In genomic region chr3:141311170-141311495, GRCh38 we compare ENCODE assay signal across 8 cellular contexts. TPM values are rescaled to one million over a fixed set of nuclear protein-coding genes. Genes with fewer than 3 reads are reported as not detected.
A peak's percentile ranks its signal among the peaks of the same experiment; 100 is the strongest.
DNase-seq lines count a peak whose midpoint lies in the region; ATAC-seq, FAIRE-seq and TF ChIP-seq lines count a peak whose summit lies in the region.

No MANE protein-coding gene starts in this region.

- WGBS in pancreas, 2 donors: 7 to 8% methylated on average over 13 of the region's 13 CpGs

- intact Hi-C loops in Calu3 (cut with micrococcal nuclease; ENCODE audit: unreplicated experiment) (loop anchor here (1.0 kb wide), 1 partner anchor 141 kb away; no protein-coding TSS in a partner anchor), PC-3 (cut with micrococcal nuclease) (loop anchor here (1.0 to 5.0 kb wide), 4 partner anchors 56 to 428 kb away; partner anchors contain the start of genes RNF7 and ZBTB38), pancreas (cut with DNase I) (no loop called here)

- peak overlapping the region; percentile 78 for H3K4me3 ChIP-seq in PC-3 (ENCODE audit: low read length)
- peak overlapping the region; percentile 93 for H3K4me3 ChIP-seq in epithelial cell of esophagus (ENCODE audit: low read length)
- H3K4me3 ChIP-seq in pancreas: peak overlapping the region; percentile 40 to 63 (median 49)

- BruUV-seq in Calu3 (replicated peaks; lab: Mats Ljungman, UMichigan) (TSS peak; percentile 97), PC-3 (replicated peaks; lab: Mats Ljungman, UMichigan) (TSS peak; percentile 92)

- ATAC-seq in PC-3: no peak
- ATAC-seq in pancreas: no peak
- no peak for ATAC-seq in HG02798 (IDR thresholded peaks at IDR 0.05; ENCODE audit: poor library complexity, unreplicated experiment)
- ATAC-seq in GM19397 (IDR thresholded peaks at IDR 0.05; ENCODE audit: unreplicated experiment): no peak

- H3K79me2 ChIP-seq in PC-3 (ENCODE audit: low read length): 0 out of 2 replicates have a peak, but pooled peaks cover 4% of the 10 kb centered on the region

- POLR2A ChIA-PET in PC-3 (lab: Charles Lee; ENCODE audit: unreplicated experiment): interaction anchor here (1.0 kb wide), 1 partner anchor 144 kb away, joined by 3 read pairs; no protein-coding TSS in a partner anchor

- no peaks in the 10 kb centered on the region for H3F3A ChIP-seq in PC-3 (ENCODE audit: low read length, unreplicated experiment)

- CTCF ChIA-PET in Calu3 (lab: Charles Lee) (interaction anchor here (0.7 to 2.5 kb wide), 29 partner anchors 11 to 250 kb away, joined by 3 to 54 read pairs (median 6); partner anchors contain the start of genes PXYLP1, RASA2 and ZBTB38), PC-3 (lab: Charles Lee) (interaction anchor here (0.5 to 2.1 kb wide), 5 partner anchors 49 to 1212 kb away, joined by 3 to 9 read pairs (median 5); no protein-coding TSS in a partner anchor)

- H3K36me3 Mint-ChIP-seq in Calu3 (ENCODE audit: insufficient read depth, unreplicated experiment): peaks cover 21% of the 10 kb centered on the region

- H3K9ac ChIP-seq in PC-3 (ENCODE audit: low read length): peak overlapping the region; percentile 86

- H3K9me3 ChIP-seq in PC-3 (ENCODE audit: low read length): no peaks in the 10 kb centered on the region
- no peaks in the 10 kb centered on the region for H3K9me3 ChIP-seq in pancreas

- H3K36me3 ChIP-seq in PC-3 (ENCODE audit: low read depth, low read length) (no peaks in the 10 kb centered on the region), pancreas (no peaks in the 10 kb centered on the region)

- H2AFZ ChIP-seq in PC-3 (ENCODE audit: low read length): peak overlapping the region; percentile 80

- H3K27me3 Mint-ChIP-seq in Calu3 (ENCODE audit: unreplicated experiment): peaks cover 21% of the 10 kb centered on the region

- H3K9me2 ChIP-seq in PC-3 (replicated peaks; ENCODE audit: low read length): no peaks in the 10 kb centered on the region

- FAIRE-seq in pancreas (lab: Jason Lieb, UNC): no peak

- H3K9me3 Mint-ChIP-seq in Calu3 (ENCODE audit: low read depth, unreplicated experiment): no peaks in the 10 kb centered on the region

- in situ Hi-C loops in KBM-7 (cut with MboI; ENCODE audit: low pct_unique_long_range_greater_than_20kb, low sequenced_read_pairs): no loop called here

- H3K4me1 ChIP-seq in PC-3 (ENCODE audit: insufficient read depth, low read length) (peaks cover 9% of the 10 kb centered on the region; the same call in 1 of the 2 replicates), pancreas (peaks cover 0 to 7% (median 6%) of the 10 kb centered on the region in 3 donors)

- DNase-seq in Calu3 (no peak), PC-3 (no peak), epithelial cell of esophagus (ENCODE audit: low read depth) (no peak), pancreas (no peak), KBM-7 (no peak), SW480 (ENCODE audit: low spot score) (no peak)

- peak overlapping the region; percentile 69 for H3K27ac Mint-ChIP-seq in Calu3 (ENCODE audit: unreplicated experiment)

- TF ChIP-seq CTCF in Calu3 (IDR thresholded peaks at IDR 0.05; ENCODE audit: unreplicated experiment) (no peak), PC-3 (conservative IDR thresholded peaks at IDR 0.05; ENCODE audit: low read depth, low read length) (no peak), epithelial cell of esophagus (IDR thresholded peaks at IDR 0.05; ENCODE audit: insufficient read depth, low read depth, low read length, missing control alignments) (no peak), pancreas (IDR thresholded peaks at IDR 0.05) (no peak)

- H3K4me2 ChIP-seq in PC-3 (ENCODE audit: low read length): peak overlapping the region; percentile 99

- H4K20me1 ChIP-seq in PC-3 (ENCODE audit: low read length): no peaks in the 10 kb centered on the region

- H3K27me3 ChIP-seq in PC-3 (ENCODE audit: low read length) (no peaks in the 10 kb centered on the region), pancreas (no peaks in the 10 kb centered on the region)

- H3K4me1 Mint-ChIP-seq in Calu3 (ENCODE audit: low read depth, unreplicated experiment): peaks cover 39% of the 10 kb centered on the region

- no peak overlapping the region for H3K27ac ChIP-seq in PC-3 (ENCODE audit: low read length)
- peak overlapping the region; percentile 53 to 62 (median 58) for H3K27ac ChIP-seq in pancreas

- peak overlapping the region; percentile 81 for H3K4me3 Mint-ChIP-seq in Calu3 (ENCODE audit: low read depth, unreplicated experiment)

RNA-seq across cellular contexts. Expression of gene ZBTB38, which starts 57.2 kb away (rescaled TPM):
- total RNA-seq in Calu3 (2022) (95.9 and 99.1 TPM in 2 replicates), PC-3 (2014; rRNA removed) (17.0 and 19.6 TPM in 2 replicates), pancreas (10 to 100 TPM; 29.4 to 46.8 (median 31.7) TPM)
- polyA plus RNA-seq in pancreas: 10 to 100 TPM in 1 of 2 donors, 1 to 10 TPM in 1; 5.7 to 11.2 TPM

Comparison
In these comparisons a context has a peak if more than half of its experiments do, and no peak if none do; other contexts are left out.
1. intact Hi-C loops: an anchor here in Calu3 (1.0 kb wide) and PC-3 (1.0 to 5.0 kb wide); none called in pancreas.